ENCODE assay signal across 14 cellular contexts in genomic region chr5:76099286-76099702, GRCh38. TPM values are rescaled to one million over a fixed set of nuclear protein-coding genes. Genes with fewer than 3 reads are reported as not detected.
DNase-seq lines count a peak whose midpoint lies in the region; ATAC-seq and TF ChIP-seq lines count a peak whose summit lies in the region.
"Had no signal": no experiment of that assay in that cellular context is flagged by ENCODE, and none has a peak within 500 bp of the region (broad histone marks: within the 10 kb centered on the region; RNA-seq: fewer than 3 reads in every experiment).

No MANE protein-coding gene starts in this region.

- ATAC-seq in DND-41 (ENCODE audit: insufficient read depth, low read depth): peak; percentile 73
- peak; percentile 70 for ATAC-seq in GM19035 (IDR thresholded peaks at IDR 0.05; ENCODE audit: unreplicated experiment)
- ATAC-seq in HG03095 (IDR thresholded peaks at IDR 0.05; ENCODE audit: unreplicated experiment): peak; percentile 88
- ATAC-seq in activated CD8-positive, alpha-beta T cell treated with anti-CD3 and anti-CD28 coated beads, Interleukin-2, amount 10 ng/mL, durations not matched to agents 7 days and 5 days: peak; percentile 89
- no peak for ATAC-seq in GM19452 (IDR thresholded peaks at IDR 0.05; ENCODE audit: unreplicated experiment)
- ATAC-seq: stimulated activated naive B cell treated with anti-CD40 and anti-IgM and Interleukin-4, amounts not matched to agents 10 μg/mL and 1 μg/mL and 100 μg/mL, for 72 hours had no signal

- no peaks in the 10 kb centered on the region for H3K4me1 ChIP-seq in DND-41 (ENCODE audit: insufficient read depth, low read length)

- peak overlapping the region; percentile 5 for H3K27ac Mint-ChIP-seq in activated CD8-positive, alpha-beta T cell treated with anti-CD3 and anti-CD28 coated beads, Interleukin-2, amount 10 ng/mL, durations not matched to agents 7 days and 5 days
- H3K27ac Mint-ChIP-seq in Calu3 (ENCODE audit: unreplicated experiment): no peak overlapping the region
- H3K27ac Mint-ChIP-seq: dendritic cell treated with granulocyte-macrophage colony-stimulating factor and Interleukin-4, amounts not matched to agents 40 ng/mL and 50 ng/mL, for 4 days; stimulated activated naive B cell treated with anti-CD40 and anti-IgM and Interleukin-4, amounts not matched to agents 10 μg/mL and 1 μg/mL and 100 μg/mL, for 72 hours had no signal

- peak; percentile 28 for DNase-seq in DND-41
- DNase-seq in activated CD8-positive, alpha-beta T cell treated with anti-CD3 and anti-CD28 coated beads, Interleukin-2, amount 10 ng/mL, durations not matched to agents 7 days and 5 days: peak; percentile 63
- DNase-seq in NCI-H128 (lab: John Stamatoyannopoulos, UW; ENCODE audit: unreplicated experiment): no peak
- DNase-seq in effector CD4-positive, alpha-beta T cell: no peak
- no peak for DNase-seq in Calu3
- DNase-seq: activated T-cell treated with anti-CD3 and anti-CD28 coated beads, Interleukin-2, amount 50 U/mL, for 1 hour; head of caudate nucleus; midbrain; NCI-H226; stimulated activated naive B cell treated with anti-CD40 and anti-IgM and Interleukin-4, amounts not matched to agents 10 μg/mL and 1 μg/mL and 100 μg/mL, for 72 hours had no signal

- H3K36me3 Mint-ChIP-seq in activated CD8-positive, alpha-beta T cell treated with anti-CD3 and anti-CD28 coated beads, Interleukin-2, amount 10 ng/mL, durations not matched to agents 7 days and 5 days (ENCODE audit: low read depth): no peaks in the 10 kb centered on the region
- no peaks in the 10 kb centered on the region for H3K36me3 Mint-ChIP-seq in Calu3 (ENCODE audit: insufficient read depth, unreplicated experiment)
- H3K36me3 Mint-ChIP-seq: stimulated activated naive B cell treated with anti-CD40 and anti-IgM and Interleukin-4, amounts not matched to agents 10 μg/mL and 1 μg/mL and 100 μg/mL, for 72 hours had no signal

- BruUV-seq in Calu3 (replicated peaks; lab: Mats Ljungman, UMichigan): no TSS peak

- CTCF ChIA-PET in activated CD8-positive, alpha-beta T cell treated with anti-CD3 and anti-CD28 coated beads, Interleukin-2, amount 10 ng/mL, durations not matched to agents 7 days and 5 days (lab: Charles Lee): interaction anchor here (0.7 to 1.3 kb wide), 2 partner anchors 47 to 157 kb away, joined by 3 read pairs; no protein-coding TSS in a partner anchor
- CTCF ChIA-PET in Calu3 (lab: Charles Lee): no interaction called here

- H3K27ac ChIP-seq in DND-41 (ENCODE audit: low read length): no peak overlapping the region

- no peaks in the 10 kb centered on the region for H4K20me1 ChIP-seq in DND-41 (ENCODE audit: insufficient read depth, low read length)

- H3K27me3 ChIP-seq in DND-41 (ENCODE audit: insufficient read depth, low read length, poor library complexity): no peaks in the 10 kb centered on the region

- H3K27me3 Mint-ChIP-seq in activated CD8-positive, alpha-beta T cell treated with anti-CD3 and anti-CD28 coated beads, Interleukin-2, amount 10 ng/mL, durations not matched to agents 7 days and 5 days (ENCODE audit: low read depth): peaks cover 20% of the 10 kb centered on the region
- H3K27me3 Mint-ChIP-seq in Calu3 (ENCODE audit: unreplicated experiment): peaks cover 22% of the 10 kb centered on the region

- no peaks in the 10 kb centered on the region for H3K9me3 ChIP-seq in DND-41 (ENCODE audit: insufficient read depth, low read length, severe bottlenecking)

- POLR2A ChIA-PET in activated CD8-positive, alpha-beta T cell treated with anti-CD3 and anti-CD28 coated beads, Interleukin-2, amount 10 ng/mL, durations not matched to agents 7 days and 5 days (lab: Charles Lee): no interaction called here

- no peaks in the 10 kb centered on the region for H3K36me3 ChIP-seq in DND-41 (ENCODE audit: insufficient read depth, low read length)

- H3K4me1 Mint-ChIP-seq in activated CD8-positive, alpha-beta T cell treated with anti-CD3 and anti-CD28 coated beads, Interleukin-2, amount 10 ng/mL, durations not matched to agents 7 days and 5 days (ENCODE audit: low read depth): peaks cover 10% of the 10 kb centered on the region
- peaks cover 15% of the 10 kb centered on the region for H3K4me1 Mint-ChIP-seq in Calu3 (ENCODE audit: low read depth, unreplicated experiment)

- no peaks in the 10 kb centered on the region for H3K79me2 ChIP-seq in DND-41 (ENCODE audit: insufficient read depth, low read length)

- TF ChIP-seq CTCF in DND-41 (IDR thresholded peaks at IDR 0.05; ENCODE audit: borderline replicate concordance, extremely low read depth, low read length, poor library complexity, severe bottlenecking) (no peak), Calu3 (IDR thresholded peaks at IDR 0.05; ENCODE audit: unreplicated experiment) (no peak)

- H3K4me3 Mint-ChIP-seq in activated CD8-positive, alpha-beta T cell treated with anti-CD3 and anti-CD28 coated beads, Interleukin-2, amount 10 ng/mL, durations not matched to agents 7 days and 5 days: no peak overlapping the region
- H3K4me3 Mint-ChIP-seq in Calu3 (ENCODE audit: low read depth, unreplicated experiment): no peak overlapping the region
- H3K4me3 Mint-ChIP-seq: dendritic cell treated with granulocyte-macrophage colony-stimulating factor and Interleukin-4, amounts not matched to agents 40 ng/mL and 50 ng/mL, for 4 days; stimulated activated naive B cell treated with anti-CD40 and anti-IgM and Interleukin-4, amounts not matched to agents 10 μg/mL and 1 μg/mL and 100 μg/mL, for 72 hours had no signal

- no peaks in the 10 kb centered on the region for H3K9me3 Mint-ChIP-seq in activated CD8-positive, alpha-beta T cell treated with anti-CD3 and anti-CD28 coated beads, Interleukin-2, amount 10 ng/mL, durations not matched to agents 7 days and 5 days (ENCODE audit: insufficient read depth)
- H3K9me3 Mint-ChIP-seq in Calu3 (ENCODE audit: low read depth, unreplicated experiment): no peaks in the 10 kb centered on the region
- H3K9me3 Mint-ChIP-seq: dendritic cell treated with granulocyte-macrophage colony-stimulating factor and Interleukin-4, amounts not matched to agents 40 ng/mL and 50 ng/mL, for 4 days; stimulated activated naive B cell treated with anti-CD40 and anti-IgM and Interleukin-4, amounts not matched to agents 10 μg/mL and 1 μg/mL and 100 μg/mL, for 72 hours had no signal

- H3K4me3 ChIP-seq in DND-41 (ENCODE audit: low read depth in 1 of 2, low read length in 2 of 2): no peak overlapping the region

- H2AFZ ChIP-seq in DND-41 (ENCODE audit: low read depth, low read length): no peak overlapping the region

- H3K4me2 ChIP-seq in DND-41 (ENCODE audit: insufficient read depth, low read length): no peak overlapping the region

- intact Hi-C loops in Calu3 (cut with micrococcal nuclease; ENCODE audit: unreplicated experiment): no loop called here

- no peak overlapping the region for H3K9ac ChIP-seq in DND-41 (ENCODE audit: low read depth, low read length)

RNA-seq across cellular contexts. Expression of gene SV2C, which starts 16.1 kb away (rescaled TPM):
- under 1 TPM in 1 of 2 experiments, not detected in 1; 0.03 TPM for total RNA-seq in activated CD8-positive, alpha-beta T cell treated with anti-CD3 and anti-CD28 coated beads, Interleukin-2, amount 10 ng/mL, durations not matched to agents 7 days and 5 days
- 0.88 and 0.90 TPM in 2 replicates for total RNA-seq in Calu3 (2022)

Comparison
In these comparisons a context has a peak if more than half of its experiments do, and no peak if none do; other contexts are left out.
1. DNase-seq: peak in DND-41 (single experiment) and activated CD8-positive, alpha-beta T cell treated with anti-CD3 and anti-CD28 coated beads, Interleukin-2, amount 10 ng/mL, durations not matched to agents 7 days and 5 days (single experiment); none in NCI-H128 (single experiment), effector CD4-positive, alpha-beta T cell (single experiment) and Calu3 (single experiment).